ENCODE assay signal across 1 cellular context in the genomic region with DNA sequence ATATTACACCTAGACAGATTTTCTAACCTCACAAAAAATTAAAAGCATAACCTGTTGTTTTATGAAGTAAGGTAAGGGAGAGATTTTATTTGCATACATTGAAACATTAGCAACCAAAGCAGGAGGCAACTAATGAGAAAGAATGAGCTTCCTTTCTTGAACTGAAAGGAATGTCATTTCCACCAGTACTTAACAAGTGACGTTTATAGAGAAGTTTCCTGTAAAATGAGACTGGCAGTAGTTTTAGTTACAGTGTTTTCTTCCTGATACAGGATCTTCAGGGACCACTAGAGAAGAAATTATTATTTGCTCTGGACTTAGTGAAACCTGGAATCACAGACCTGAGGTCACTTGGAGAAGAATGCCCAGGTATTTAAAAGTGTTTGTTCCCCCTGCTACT.
TF ChIP-seq lines count a peak whose summit lies in the region.

No MANE protein-coding gene starts in this region.

TF ChIP-seq in GM12878, 131 proteins besides CTCF, POLR2A, EP300 and RAD21 (continued from another document):
- no peak for TF ChIP-seq SUPT20H (IDR thresholded peaks at IDR 0.05; ENCODE audit: borderline replicate concordance, control insufficient read depth, low read depth, low read length)
- no peak for TF ChIP-seq MYC (IDR thresholded peaks at IDR 0.05; ENCODE audit: insufficient read depth, insufficient read length, insufficient replicate concordance, low read length, severe bottlenecking)
- TF ChIP-seq ATF3 (IDR thresholded peaks at IDR 0.05; ENCODE audit: borderline replicate concordance, extremely low read depth, low read depth, low read length): no peak
- TF ChIP-seq, protein P1, sequence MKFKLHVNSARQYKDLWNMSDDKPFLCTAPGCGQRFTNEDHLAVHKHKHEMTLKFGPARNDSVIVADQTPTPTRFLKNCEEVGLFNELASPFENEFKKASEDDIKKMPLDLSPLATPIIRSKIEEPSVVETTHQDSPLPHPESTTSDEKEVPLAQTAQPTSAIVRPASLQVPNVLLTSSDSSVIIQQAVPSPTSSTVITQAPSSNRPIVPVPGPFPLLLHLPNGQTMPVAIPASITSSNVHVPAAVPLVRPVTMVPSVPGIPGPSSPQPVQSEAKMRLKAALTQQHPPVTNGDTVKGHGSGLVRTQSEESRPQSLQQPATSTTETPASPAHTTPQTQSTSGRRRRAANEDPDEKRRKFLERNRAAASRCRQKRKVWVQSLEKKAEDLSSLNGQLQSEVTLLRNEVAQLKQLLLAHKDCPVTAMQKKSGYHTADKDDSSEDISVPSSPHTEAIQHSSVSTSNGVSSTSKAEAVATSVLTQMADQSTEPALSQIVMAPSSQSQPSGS (IDR thresholded peaks at IDR 0.05; ENCODE audit: low read length): no peak
- no peak for TF ChIP-seq EGR1 (IDR thresholded peaks at IDR 0.05; ENCODE audit: borderline replicate concordance in 1 of 2, low read depth in 2 of 2, low read length in 2 of 2)
- no peak for TF ChIP-seq RUNX3 (IDR thresholded peaks at IDR 0.05; ENCODE audit: low read length)
- TF ChIP-seq ZSCAN29 (IDR thresholded peaks at IDR 0.05): no peak
- TF ChIP-seq RAD51 (IDR thresholded peaks at IDR 0.05): no peak
- TF ChIP-seq, protein P2, sequence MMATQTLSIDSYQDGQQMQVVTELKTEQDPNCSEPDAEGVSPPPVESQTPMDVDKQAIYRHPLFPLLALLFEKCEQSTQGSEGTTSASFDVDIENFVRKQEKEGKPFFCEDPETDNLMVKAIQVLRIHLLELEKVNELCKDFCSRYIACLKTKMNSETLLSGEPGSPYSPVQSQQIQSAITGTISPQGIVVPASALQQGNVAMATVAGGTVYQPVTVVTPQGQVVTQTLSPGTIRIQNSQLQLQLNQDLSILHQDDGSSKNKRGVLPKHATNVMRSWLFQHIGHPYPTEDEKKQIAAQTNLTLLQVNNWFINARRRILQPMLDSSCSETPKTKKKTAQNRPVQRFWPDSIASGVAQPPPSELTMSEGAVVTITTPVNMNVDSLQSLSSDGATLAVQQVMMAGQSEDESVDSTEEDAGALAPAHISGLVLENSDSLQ (IDR thresholded peaks at IDR 0.05): no peak
- TF ChIP-seq, protein P3, sequence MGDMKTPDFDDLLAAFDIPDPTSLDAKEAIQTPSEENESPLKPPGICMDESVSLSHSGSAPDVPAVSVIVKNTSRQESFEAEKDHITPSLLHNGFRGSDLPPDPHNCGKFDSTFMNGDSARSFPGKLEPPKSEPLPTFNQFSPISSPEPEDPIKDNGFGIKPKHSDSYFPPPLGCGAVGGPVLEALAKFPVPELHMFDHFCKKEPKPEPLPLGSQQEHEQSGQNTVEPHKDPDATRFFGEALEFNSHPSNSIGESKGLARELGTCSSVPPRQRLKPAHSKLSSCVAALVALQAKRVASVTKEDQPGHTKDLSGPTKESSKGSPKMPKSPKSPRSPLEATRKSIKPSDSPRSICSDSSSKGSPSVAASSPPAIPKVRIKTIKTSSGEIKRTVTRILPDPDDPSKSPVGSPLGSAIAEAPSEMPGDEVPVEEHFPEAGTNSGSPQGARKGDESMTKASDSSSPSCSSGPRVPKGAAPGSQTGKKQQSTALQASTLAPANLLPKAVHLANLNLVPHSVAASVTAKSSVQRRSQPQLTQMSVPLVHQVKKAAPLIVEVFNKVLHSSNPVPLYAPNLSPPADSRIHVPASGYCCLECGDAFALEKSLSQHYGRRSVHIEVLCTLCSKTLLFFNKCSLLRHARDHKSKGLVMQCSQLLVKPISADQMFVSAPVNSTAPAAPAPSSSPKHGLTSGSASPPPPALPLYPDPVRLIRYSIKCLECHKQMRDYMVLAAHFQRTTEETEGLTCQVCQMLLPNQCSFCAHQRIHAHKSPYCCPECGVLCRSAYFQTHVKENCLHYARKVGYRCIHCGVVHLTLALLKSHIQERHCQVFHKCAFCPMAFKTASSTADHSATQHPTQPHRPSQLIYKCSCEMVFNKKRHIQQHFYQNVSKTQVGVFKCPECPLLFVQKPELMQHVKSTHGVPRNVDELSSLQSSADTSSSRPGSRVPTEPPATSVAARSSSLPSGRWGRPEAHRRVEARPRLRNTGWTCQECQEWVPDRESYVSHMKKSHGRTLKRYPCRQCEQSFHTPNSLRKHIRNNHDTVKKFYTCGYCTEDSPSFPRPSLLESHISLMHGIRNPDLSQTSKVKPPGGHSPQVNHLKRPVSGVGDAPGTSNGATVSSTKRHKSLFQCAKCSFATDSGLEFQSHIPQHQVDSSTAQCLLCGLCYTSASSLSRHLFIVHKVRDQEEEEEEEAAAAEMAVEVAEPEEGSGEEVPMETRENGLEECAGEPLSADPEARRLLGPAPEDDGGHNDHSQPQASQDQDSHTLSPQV (IDR thresholded peaks at IDR 0.05): no peak
- TF ChIP-seq YBX1 (IDR thresholded peaks at IDR 0.05): no peak
